Comparison of ENCODE assay signal across 26 cellular contexts in genomic region chr9:135093111-135093510, GRCh38. TPM values are rescaled to one million over a fixed set of nuclear protein-coding genes. Genes with fewer than 3 reads are reported as not detected.
"Had no signal": no experiment of that assay in that cellular context is flagged by ENCODE, and none has a peak within 500 bp of the region (broad histone marks: within the 10 kb centered on the region; RNA-seq: fewer than 3 reads in every experiment).

No MANE protein-coding gene starts in this region.

- H3K27me3 ChIP-seq: MG63, SJCRH30 had no signal

- H3K4me2 ChIP-seq: SK-N-SH had no signal

- H3K4me1 ChIP-seq: SJCRH30 had no signal

- H3K36me3 Mint-ChIP-seq: activated naive CD8-positive, alpha-beta T cell had no signal

- H3K27ac Mint-ChIP-seq: activated CD4-positive, alpha-beta memory T cell treated with anti-CD3 and anti-CD28 coated beads, Interleukin-2, amount 10 ng/mL, durations not matched to agents 7 days and 5 days; activated CD4-positive, alpha-beta T cell treated with anti-CD3 and anti-CD28 coated beads for 36 hours; activated naive CD4-positive, alpha-beta T cell treated with anti-CD3 and anti-CD28 coated beads for 36 hours; activated naive CD8-positive, alpha-beta T cell; activated T-helper 17 cell treated with anti-CD3 and anti-CD28 coated beads, Interleukin-2, amount 50 U/mL, for 72 hours had no signal

- H3K27ac ChIP-seq: SJCRH30, VCaP had no signal

- H3K9ac ChIP-seq: SK-N-SH had no signal

- H3K9me3 Mint-ChIP-seq: activated naive CD4-positive, alpha-beta T cell treated with anti-CD3 and anti-CD28 coated beads for 36 hours; activated T-helper 17 cell treated with anti-CD3 and anti-CD28 coated beads, Interleukin-2, amount 50 U/mL, for 72 hours had no signal

- H3K9me3 ChIP-seq: MG63, SJCRH30, SK-N-SH had no signal

- H3K36me3 ChIP-seq: SJCRH30 had no signal

- H3K4me3 Mint-ChIP-seq: activated CD4-positive, alpha-beta memory T cell treated with anti-CD3 and anti-CD28 coated beads, Interleukin-2, amount 10 ng/mL, durations not matched to agents 7 days and 5 days; activated CD4-positive, alpha-beta T cell treated with anti-CD3 and anti-CD28 coated beads for 36 hours; activated naive CD4-positive, alpha-beta T cell treated with anti-CD3 and anti-CD28 coated beads for 36 hours; activated naive CD8-positive, alpha-beta T cell; activated T-helper 17 cell treated with anti-CD3 and anti-CD28 coated beads, Interleukin-2, amount 50 U/mL, for 72 hours had no signal

- DNase-seq: activated CD4-positive, alpha-beta memory T cell treated with anti-CD3 and anti-CD28 coated beads, Interleukin-2, amount 10 ng/mL, durations not matched to agents 7 days and 5 days; activated CD4-positive, alpha-beta T cell treated with anti-CD3 and anti-CD28 coated beads for 36 hours; activated CD4-positive, alpha-beta T cell treated with anti-CD3 and anti-CD28 coated beads, Interleukin-2, amount 50 U/mL, for 1 hour; activated gamma-delta T cell; activated naive CD4-positive, alpha-beta T cell treated with anti-CD3 and anti-CD28 coated beads for 36 hours; activated T-cell treated with anti-CD3 and anti-CD28 coated beads for 4 hours; activated T-cell treated with anti-CD3 and anti-CD28 coated beads, Interleukin-2, amount 50 U/mL, for 48 hours; caudate nucleus; MG63; MV-4-11; NCI-H1105 treated with DMSO at 0.1 percent for 48 hours; NCI-H1436 treated with DMSO at 0.1 percent for 48 hours; NCI-H187; NCI-H2171; NCI-H345; NCI-H510A; NCI-H526 treated with DMSO at 0.1 percent for 48 hours; NCI-H82; SK-N-SH; T-helper 1 cell had no signal

- ATAC-seq: activated CD4-positive, alpha-beta T cell treated with anti-CD3 and anti-CD28 coated beads for 36 hours; activated T-helper 17 cell treated with anti-CD3 and anti-CD28 coated beads, Interleukin-2, amount 50 U/mL, for 72 hours had no signal

- H3K4me3 ChIP-seq: MG63, SJCRH30 had no signal

- H3K4me1 Mint-ChIP-seq: activated CD4-positive, alpha-beta memory T cell treated with anti-CD3 and anti-CD28 coated beads, Interleukin-2, amount 10 ng/mL, durations not matched to agents 7 days and 5 days; activated CD4-positive, alpha-beta T cell treated with anti-CD3 and anti-CD28 coated beads for 36 hours; activated T-helper 17 cell treated with anti-CD3 and anti-CD28 coated beads, Interleukin-2, amount 50 U/mL, for 72 hours had no signal

RNA-seq across cellular contexts. Expression of gene OLFM1, which starts 5.6 kb away (rescaled TPM):
- total RNA-seq: activated CD4-positive, alpha-beta memory T cell treated with anti-CD3 and anti-CD28 coated beads, Interleukin-2, amount 10 ng/mL, durations not matched to agents 7 days and 5 days; activated CD4-positive, alpha-beta T cell treated with anti-CD3 and anti-CD28 coated beads for 36 hours; activated CD8-positive, alpha-beta memory T cell treated with anti-CD3 and anti-CD28 coated beads for 36 hours; activated naive CD4-positive, alpha-beta T cell treated with anti-CD3 and anti-CD28 coated beads for 36 hours; SJCRH30; T-helper 2 cell treated with Interferon-gamma antibody and Interleukin-4, amounts not matched to agents 100 ng/mL and 5 ng/mL, for 36 hours had no signal
